ENCODE assay signal across 22 cellular contexts in the genomic region with DNA sequence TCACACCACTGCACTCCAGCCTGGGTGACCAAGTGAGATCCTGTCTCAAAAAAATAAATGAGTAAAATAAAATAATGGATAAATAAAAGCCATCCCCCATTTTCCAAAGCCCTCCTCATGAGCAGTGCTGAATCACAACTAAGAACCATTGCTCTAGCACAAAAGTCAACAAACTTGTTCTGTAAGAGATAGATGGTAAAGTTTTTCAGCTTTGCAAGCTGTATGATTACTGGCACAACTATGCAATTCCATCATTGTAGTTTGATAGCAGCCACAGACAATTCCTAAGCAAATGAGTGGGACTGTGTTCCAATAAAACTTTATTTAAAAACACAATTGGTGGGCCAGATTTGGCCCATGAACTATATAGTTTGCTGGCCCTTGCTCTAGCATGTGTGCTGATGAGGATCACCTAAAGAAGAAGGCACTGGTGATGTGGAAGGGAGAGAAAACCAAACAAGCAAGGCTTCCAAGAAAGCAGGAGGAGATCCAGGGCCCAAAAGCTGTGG.
DNase-seq lines count a peak whose midpoint lies in the region; ATAC-seq, FAIRE-seq and TF ChIP-seq lines count a peak whose summit lies in the region.
"Had no signal": no experiment of that assay in that cellular context is flagged by ENCODE, and none has a peak within 500 bp of the region (broad histone marks: within the 10 kb centered on the region; RNA-seq: fewer than 3 reads in every experiment).

No MANE protein-coding gene starts in this region.

- no peak overlapping the region for H3K27ac ChIP-seq in K562 (ENCODE audit: extremely low read depth, low read depth, low read length)
- H3K27ac ChIP-seq in foreskin keratinocyte = no peak overlapping the region
- H3K27ac ChIP-seq: SJSA1 had no signal

- H3K36me3 ChIP-seq in K562 (ENCODE audit: control insufficient read depth, insufficient read depth, low read length) = no peaks in the 10 kb centered on the region
- H3K36me3 ChIP-seq: SJSA1 had no signal

- H3K4me1 ChIP-seq in K562 (replicated peaks in 1 of 2; ENCODE audit: control insufficient read depth in 2 of 2, insufficient read depth in 2 of 2, low read length in 2 of 2) (peaks cover 4 to 9% of the 10 kb centered on the region in 2 experiments; a peak in 3 of 5 replicates), foreskin keratinocyte (no peaks in the 10 kb centered on the region)

- BruUV-seq in K562 (replicated peaks; lab: Mats Ljungman, UMichigan) = no TSS peak

- H3K9me3 ChIP-seq in K562 (replicated peaks; ENCODE audit: control insufficient read depth, insufficient read depth, low read depth, low read length) = no peaks in the 10 kb centered on the region

- intact Hi-C loops in K562 (cut with micrococcal nuclease) = loop anchor here (5.0 kb wide), 1 partner anchor 577 kb away; no protein-coding TSS in a partner anchor

- no peak overlapping the region for H2AFZ ChIP-seq in K562 (ENCODE audit: low read depth, low read length)

- peaks cover 4% of the 10 kb centered on the region; the same call in 1 of the 2 replicates for H4K20me1 ChIP-seq in K562 (replicated peaks; ENCODE audit: control insufficient read depth, insufficient read depth, low read length)

- FAIRE-seq in K562 (lab: Jason Lieb, UNC) = no peak
- FAIRE-seq: GM12892, H1 had no signal

- DNase-seq in HCEC 1CT = peak; percentile 4
- no peak for DNase-seq in K562 (ENCODE audit: extremely low read depth in 1 of 4, low spot score in 3 of 4)
- DNase-seq in foreskin keratinocyte = peak in 1 of 2 donors; percentile 51
- no peak for DNase-seq in germinal center (ENCODE audit: low spot score)
- no peak for DNase-seq in NCI-H446 treated with DMSO at 0.1 percent for 48 hours (lab: John Stamatoyannopoulos, UW)
- DNase-seq in hepatic stellate cell (ENCODE audit: low spot score) = no peak
- DNase-seq: C1 segment of cervical spinal cord; CD8-positive, alpha-beta T cell; DND-41; KG1; NCI-H1105; NCI-H146; NCI-H2029; NCI-H226; NCI-H524; OCI-M1; T-helper 1 cell had no signal

- no peak for TF ChIP-seq CTCF in K562 (IDR thresholded peaks at IDR 0.05 in 2 of 3, conservative IDR thresholded peaks at IDR 0.05 in 1 of 3; ENCODE audit: insufficient read depth in 2 of 3, low read depth in 1 of 3, low read length in 3 of 3)
- no peak for TF ChIP-seq CTCF in foreskin keratinocyte (conservative IDR thresholded peaks at IDR 0.05)

- H3K9me1 ChIP-seq in K562 (ENCODE audit: control insufficient read depth, insufficient read depth, low read length) = no peaks in the 10 kb centered on the region

- TF ChIP-seq EP300 in K562 (IDR thresholded peaks at IDR 0.05; ENCODE audit: low read length) = no peak

- H3K9ac ChIP-seq in K562 (ENCODE audit: insufficient read depth in 1 of 2, low read depth in 2 of 2, low read length in 2 of 2) = no peak overlapping the region

- CTCF ChIA-PET in K562 (lab: Yijun Ruan, JAX; ENCODE audit: low intra/inter-chr PET ratio) = interaction anchor here (0.6 kb wide), 1 partner anchor 226 kb away, joined by 3 read pairs; no protein-coding TSS in a partner anchor

- POLR2A ChIA-PET in K562 (lab: Yijun Ruan, JAX) = interaction anchor here (0.6 kb wide), 1 partner anchor 235 kb away, joined by 3 read pairs; no protein-coding TSS in a partner anchor

- TF ChIP-seq RAD21 in K562 (CRISPR knock-in tag; conservative IDR thresholded peaks at IDR 0.05 in 1 of 2, IDR thresholded peaks at IDR 0.05 in 1 of 2) = no peak

- no peak overlapping the region for H3K4me2 ChIP-seq in K562 (ENCODE audit: insufficient read depth, low read length)

- H3K79me2 ChIP-seq in K562 (ENCODE audit: control insufficient read depth, insufficient read depth, low read length) = no peaks in the 10 kb centered on the region

- no peak for TF ChIP-seq POLR2A in K562 (conservative IDR thresholded peaks at IDR 0.05)

- ATAC-seq in K562 (no peak), foreskin keratinocyte (peak; percentile 41), GM18868 (IDR thresholded peaks at IDR 0.05; ENCODE audit: unreplicated experiment) (no peak)
- ATAC-seq: CD8-positive, alpha-beta T cell; Right ventricle myocardium inferior had no signal

- in situ Hi-C loops in K562 (cut with MboI) = loop anchor here (10.0 to 25.0 kb wide), 2 partner anchors 569 to 1607 kb away; no protein-coding TSS in a partner anchor

- H3K27me3 ChIP-seq in K562 (ENCODE audit: control insufficient read depth in 2 of 2, insufficient read depth in 2 of 2, low read length in 2 of 2) = peaks cover 15 to 45% of the 10 kb centered on the region in 2 experiments; a peak in 4 of 5 replicates
- peaks cover 30% of the 10 kb centered on the region for H3K27me3 ChIP-seq in foreskin keratinocyte

- H3K4me3 ChIP-seq in K562 = no peak overlapping the region
- H3K4me3 ChIP-seq: SJSA1 had no signal

TF ChIP-seq in K562, 482 proteins besides CTCF, POLR2A, EP300 and RAD21:
- TF ChIP-seq, protein P1, sequence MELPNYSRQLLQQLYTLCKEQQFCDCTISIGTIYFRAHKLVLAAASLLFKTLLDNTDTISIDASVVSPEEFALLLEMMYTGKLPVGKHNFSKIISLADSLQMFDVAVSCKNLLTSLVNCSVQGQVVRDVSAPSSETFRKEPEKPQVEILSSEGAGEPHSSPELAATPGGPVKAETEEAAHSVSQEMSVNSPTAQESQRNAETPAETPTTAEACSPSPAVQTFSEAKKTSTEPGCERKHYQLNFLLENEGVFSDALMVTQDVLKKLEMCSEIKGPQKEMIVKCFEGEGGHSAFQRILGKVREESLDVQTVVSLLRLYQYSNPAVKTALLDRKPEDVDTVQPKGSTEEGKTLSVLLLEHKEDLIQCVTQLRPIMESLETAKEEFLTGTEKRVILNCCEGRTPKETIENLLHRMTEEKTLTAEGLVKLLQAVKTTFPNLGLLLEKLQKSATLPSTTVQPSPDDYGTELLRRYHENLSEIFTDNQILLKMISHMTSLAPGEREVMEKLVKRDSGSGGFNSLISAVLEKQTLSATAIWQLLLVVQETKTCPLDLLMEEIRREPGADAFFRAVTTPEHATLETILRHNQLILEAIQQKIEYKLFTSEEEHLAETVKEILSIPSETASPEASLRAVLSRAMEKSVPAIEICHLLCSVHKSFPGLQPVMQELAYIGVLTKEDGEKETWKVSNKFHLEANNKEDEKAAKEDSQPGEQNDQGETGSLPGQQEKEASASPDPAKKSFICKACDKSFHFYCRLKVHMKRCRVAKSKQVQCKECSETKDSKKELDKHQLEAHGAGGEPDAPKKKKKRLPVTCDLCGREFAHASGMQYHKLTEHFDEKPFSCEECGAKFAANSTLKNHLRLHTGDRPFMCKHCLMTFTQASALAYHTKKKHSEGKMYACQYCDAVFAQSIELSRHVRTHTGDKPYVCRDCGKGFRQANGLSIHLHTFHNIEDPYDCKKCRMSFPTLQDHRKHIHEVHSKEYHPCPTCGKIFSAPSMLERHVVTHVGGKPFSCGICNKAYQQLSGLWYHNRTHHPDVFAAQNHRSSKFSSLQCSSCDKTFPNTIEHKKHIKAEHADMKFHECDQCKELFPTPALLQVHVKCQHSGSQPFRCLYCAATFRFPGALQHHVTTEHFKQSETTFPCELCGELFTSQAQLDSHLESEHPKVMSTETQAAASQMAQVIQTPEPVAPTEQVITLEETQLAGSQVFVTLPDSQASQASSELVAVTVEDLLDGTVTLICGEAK (IDR thresholded peaks at IDR 0.05) = peak; percentile 94
- TF ChIP-seq, protein P1 (CRISPR knock-in tag; IDR thresholded peaks at IDR 0.05) = peak; percentile 86
- no peak for TF ChIP-seq OTX1 (CRISPR knock-in tag; IDR thresholded peaks at IDR 0.05)
